ENCODE assay signal across 1 cellular context in the genomic region with DNA sequence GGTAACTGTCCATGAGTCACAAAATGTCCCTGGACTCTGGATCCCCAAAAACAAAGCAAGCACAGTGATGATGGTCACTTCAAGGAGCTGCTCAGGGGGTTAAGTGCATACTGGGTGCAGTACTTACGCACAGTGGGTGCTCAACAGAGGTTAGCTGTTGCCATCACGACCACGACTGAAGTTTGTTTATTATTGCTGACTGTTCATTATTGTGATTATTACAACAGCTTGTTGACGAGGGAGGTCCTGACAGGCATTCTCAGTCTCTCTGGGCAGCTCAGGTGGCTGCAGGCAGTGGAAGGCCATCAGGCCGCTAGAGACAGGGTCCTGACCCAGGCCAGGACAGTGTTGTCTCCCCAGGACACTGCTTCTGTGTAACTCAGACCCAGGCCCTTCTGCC.
TF ChIP-seq lines count a peak whose summit lies in the region.

No MANE protein-coding gene starts in this region.

TF ChIP-seq in GM23338, 12 proteins besides CTCF, POLR2A, EP300 and RAD21 (continued from another document):
- TF ChIP-seq, protein P1, sequence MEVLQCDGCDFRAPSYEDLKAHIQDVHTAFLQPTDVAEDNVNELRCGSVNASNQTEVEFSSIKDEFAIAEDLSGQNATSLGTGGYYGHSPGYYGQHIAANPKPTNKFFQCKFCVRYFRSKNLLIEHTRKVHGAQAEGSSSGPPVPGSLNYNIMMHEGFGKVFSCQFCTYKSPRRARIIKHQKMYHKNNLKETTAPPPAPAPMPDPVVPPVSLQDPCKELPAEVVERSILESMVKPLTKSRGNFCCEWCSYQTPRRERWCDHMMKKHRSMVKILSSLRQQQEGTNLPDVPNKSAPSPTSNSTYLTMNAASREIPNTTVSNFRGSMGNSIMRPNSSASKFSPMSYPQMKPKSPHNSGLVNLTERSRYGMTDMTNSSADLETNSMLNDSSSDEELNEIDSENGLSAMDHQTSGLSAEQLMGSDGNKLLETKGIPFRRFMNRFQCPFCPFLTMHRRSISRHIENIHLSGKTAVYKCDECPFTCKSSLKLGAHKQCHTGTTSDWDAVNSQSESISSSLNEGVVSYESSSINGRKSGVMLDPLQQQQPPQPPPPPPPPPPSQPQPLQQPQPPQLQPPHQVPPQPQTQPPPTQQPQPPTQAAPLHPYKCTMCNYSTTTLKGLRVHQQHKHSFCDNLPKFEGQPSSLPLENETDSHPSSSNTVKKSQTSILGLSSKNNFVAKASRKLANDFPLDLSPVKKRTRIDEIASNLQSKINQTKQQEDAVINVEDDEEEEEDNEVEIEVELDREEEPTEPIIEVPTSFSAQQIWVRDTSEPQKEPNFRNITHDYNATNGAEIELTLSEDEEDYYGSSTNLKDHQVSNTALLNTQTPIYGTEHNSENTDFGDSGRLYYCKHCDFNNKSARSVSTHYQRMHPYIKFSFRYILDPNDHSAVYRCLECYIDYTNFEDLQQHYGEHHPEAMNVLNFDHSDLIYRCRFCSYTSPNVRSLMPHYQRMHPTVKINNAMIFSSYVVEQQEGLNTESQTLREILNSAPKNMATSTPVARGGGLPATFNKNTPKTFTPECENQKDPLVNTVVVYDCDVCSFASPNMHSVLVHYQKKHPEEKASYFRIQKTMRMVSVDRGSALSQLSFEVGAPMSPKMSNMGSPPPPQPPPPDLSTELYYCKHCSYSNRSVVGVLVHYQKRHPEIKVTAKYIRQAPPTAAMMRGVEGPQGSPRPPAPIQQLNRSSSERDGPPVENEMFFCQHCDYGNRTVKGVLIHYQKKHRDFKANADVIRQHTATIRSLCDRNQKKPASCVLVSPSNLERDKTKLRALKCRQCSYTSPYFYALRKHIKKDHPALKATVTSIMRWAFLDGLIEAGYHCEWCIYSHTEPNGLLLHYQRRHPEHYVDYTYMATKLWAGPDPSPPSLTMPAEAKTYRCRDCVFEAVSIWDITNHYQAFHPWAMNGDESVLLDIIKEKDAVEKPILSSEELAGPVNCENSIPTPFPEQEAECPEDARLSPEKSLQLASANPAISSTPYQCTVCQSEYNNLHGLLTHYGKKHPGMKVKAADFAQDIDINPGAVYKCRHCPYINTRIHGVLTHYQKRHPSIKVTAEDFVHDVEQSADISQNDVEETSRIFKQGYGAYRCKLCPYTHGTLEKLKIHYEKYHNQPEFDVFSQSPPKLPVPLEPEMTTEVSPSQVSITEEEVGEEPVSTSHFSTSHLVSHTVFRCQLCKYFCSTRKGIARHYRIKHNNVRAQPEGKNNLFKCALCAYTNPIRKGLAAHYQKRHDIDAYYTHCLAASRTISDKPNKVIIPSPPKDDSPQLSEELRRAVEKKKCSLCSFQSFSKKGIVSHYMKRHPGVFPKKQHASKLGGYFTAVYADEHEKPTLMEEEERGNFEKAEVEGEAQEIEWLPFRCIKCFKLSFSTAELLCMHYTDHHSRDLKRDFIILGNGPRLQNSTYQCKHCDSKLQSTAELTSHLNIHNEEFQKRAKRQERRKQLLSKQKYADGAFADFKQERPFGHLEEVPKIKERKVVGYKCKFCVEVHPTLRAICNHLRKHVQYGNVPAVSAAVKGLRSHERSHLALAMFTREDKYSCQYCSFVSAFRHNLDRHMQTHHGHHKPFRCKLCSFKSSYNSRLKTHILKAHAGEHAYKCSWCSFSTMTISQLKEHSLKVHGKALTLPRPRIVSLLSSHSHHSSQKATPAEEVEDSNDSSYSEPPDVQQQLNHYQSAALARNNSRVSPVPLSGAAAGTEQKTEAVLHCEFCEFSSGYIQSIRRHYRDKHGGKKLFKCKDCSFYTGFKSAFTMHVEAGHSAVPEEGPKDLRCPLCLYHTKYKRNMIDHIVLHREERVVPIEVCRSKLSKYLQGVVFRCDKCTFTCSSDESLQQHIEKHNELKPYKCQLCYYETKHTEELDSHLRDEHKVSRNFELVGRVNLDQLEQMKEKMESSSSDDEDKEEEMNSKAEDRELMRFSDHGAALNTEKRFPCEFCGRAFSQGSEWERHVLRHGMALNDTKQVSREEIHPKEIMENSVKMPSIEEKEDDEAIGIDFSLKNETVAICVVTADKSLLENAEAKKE (CRISPR knock-in tag; IDR thresholded peaks at IDR 0.05) = no peak
- no peak for TF ChIP-seq ZNF114 (CRISPR knock-in tag; IDR thresholded peaks at IDR 0.05)
- TF ChIP-seq STAT1 (IDR thresholded peaks at IDR 0.05; ENCODE audit: unreplicated experiment) = no peak
- TF ChIP-seq, protein P2, sequence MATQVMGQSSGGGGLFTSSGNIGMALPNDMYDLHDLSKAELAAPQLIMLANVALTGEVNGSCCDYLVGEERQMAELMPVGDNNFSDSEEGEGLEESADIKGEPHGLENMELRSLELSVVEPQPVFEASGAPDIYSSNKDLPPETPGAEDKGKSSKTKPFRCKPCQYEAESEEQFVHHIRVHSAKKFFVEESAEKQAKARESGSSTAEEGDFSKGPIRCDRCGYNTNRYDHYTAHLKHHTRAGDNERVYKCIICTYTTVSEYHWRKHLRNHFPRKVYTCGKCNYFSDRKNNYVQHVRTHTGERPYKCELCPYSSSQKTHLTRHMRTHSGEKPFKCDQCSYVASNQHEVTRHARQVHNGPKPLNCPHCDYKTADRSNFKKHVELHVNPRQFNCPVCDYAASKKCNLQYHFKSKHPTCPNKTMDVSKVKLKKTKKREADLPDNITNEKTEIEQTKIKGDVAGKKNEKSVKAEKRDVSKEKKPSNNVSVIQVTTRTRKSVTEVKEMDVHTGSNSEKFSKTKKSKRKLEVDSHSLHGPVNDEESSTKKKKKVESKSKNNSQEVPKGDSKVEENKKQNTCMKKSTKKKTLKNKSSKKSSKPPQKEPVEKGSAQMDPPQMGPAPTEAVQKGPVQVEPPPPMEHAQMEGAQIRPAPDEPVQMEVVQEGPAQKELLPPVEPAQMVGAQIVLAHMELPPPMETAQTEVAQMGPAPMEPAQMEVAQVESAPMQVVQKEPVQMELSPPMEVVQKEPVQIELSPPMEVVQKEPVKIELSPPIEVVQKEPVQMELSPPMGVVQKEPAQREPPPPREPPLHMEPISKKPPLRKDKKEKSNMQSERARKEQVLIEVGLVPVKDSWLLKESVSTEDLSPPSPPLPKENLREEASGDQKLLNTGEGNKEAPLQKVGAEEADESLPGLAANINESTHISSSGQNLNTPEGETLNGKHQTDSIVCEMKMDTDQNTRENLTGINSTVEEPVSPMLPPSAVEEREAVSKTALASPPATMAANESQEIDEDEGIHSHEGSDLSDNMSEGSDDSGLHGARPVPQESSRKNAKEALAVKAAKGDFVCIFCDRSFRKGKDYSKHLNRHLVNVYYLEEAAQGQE (IDR thresholded peaks at IDR 0.05; ENCODE audit: unreplicated experiment) = no peak
- TF ChIP-seq NANOG (IDR thresholded peaks at IDR 0.05; ENCODE audit: borderline replicate concordance) = no peak
- TF ChIP-seq CREB1 (CRISPR knock-in tag; IDR thresholded peaks at IDR 0.05; ENCODE audit: low read depth) = no peak
- TF ChIP-seq JUNB (IDR thresholded peaks at IDR 0.05; ENCODE audit: unreplicated experiment) = no peak
- TF ChIP-seq EZH2 (IDR thresholded peaks at IDR 0.05; ENCODE audit: low read depth, unreplicated experiment) = no peak
- no peak for TF ChIP-seq POLR2AphosphoS5 (IDR thresholded peaks at IDR 0.05; ENCODE audit: low read depth)
- no peak for TF ChIP-seq EZH2phosphoT487 (IDR thresholded peaks at IDR 0.05; ENCODE audit: unreplicated experiment)
- TF ChIP-seq, protein P3, sequence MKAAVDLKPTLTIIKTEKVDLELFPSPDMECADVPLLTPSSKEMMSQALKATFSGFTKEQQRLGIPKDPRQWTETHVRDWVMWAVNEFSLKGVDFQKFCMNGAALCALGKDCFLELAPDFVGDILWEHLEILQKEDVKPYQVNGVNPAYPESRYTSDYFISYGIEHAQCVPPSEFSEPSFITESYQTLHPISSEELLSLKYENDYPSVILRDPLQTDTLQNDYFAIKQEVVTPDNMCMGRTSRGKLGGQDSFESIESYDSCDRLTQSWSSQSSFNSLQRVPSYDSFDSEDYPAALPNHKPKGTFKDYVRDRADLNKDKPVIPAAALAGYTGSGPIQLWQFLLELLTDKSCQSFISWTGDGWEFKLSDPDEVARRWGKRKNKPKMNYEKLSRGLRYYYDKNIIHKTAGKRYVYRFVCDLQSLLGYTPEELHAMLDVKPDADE (IDR thresholded peaks at IDR 0.05) = no peak
